20 cellular contexts compared by ENCODE assay signal in genomic region chrX:74940414-74940813, GRCh38. TPM values are rescaled to one million over a fixed set of nuclear protein-coding genes. Genes with fewer than 3 reads are reported as not detected.
A peak's percentile ranks its signal among the peaks of the same experiment; 100 is the strongest.
DNase-seq lines count a peak whose midpoint lies in the region; ATAC-seq, FAIRE-seq and TF ChIP-seq lines count a peak whose summit lies in the region.
"Had no signal": no experiment of that assay in that cellular context is flagged by ENCODE, and none has a peak within 500 bp of the region (broad histone marks: within the 10 kb centered on the region; RNA-seq: fewer than 3 reads in every experiment).

No MANE protein-coding gene starts in this region.

- H3K27ac Mint-ChIP-seq in activated naive CD8-positive, alpha-beta T cell = peak overlapping the region; percentile 62
- no peak overlapping the region for H3K27ac Mint-ChIP-seq in activated naive CD8-positive, alpha-beta T cell treated with anti-CD3 and anti-CD28 coated beads for 36 hours
- H3K27ac Mint-ChIP-seq in naive thymus-derived CD4-positive, alpha-beta T cell = peak overlapping the region in 7 of 9 donors; percentile 4 to 85 (median 50)
- H3K27ac Mint-ChIP-seq: CD4-positive, CD25-positive, alpha-beta regulatory T cell; H9 had no signal

- no peak for ATAC-seq in naive thymus-derived CD4-positive, alpha-beta T cell
- ATAC-seq in left cardiac atrium = no peak
- ATAC-seq: GM12878 had no signal

- H3K4me3 ChIP-seq in naive thymus-derived CD4-positive, alpha-beta T cell (ENCODE audit: low read length) = no peak overlapping the region
- no peak overlapping the region for H3K4me3 ChIP-seq in prostate gland
- H3K4me3 ChIP-seq: GM12878 had no signal

- H3K4me3 Mint-ChIP-seq in activated naive CD8-positive, alpha-beta T cell = peak overlapping the region; percentile 39
- H3K4me3 Mint-ChIP-seq in activated naive CD8-positive, alpha-beta T cell treated with anti-CD3 and anti-CD28 coated beads for 36 hours = no peak overlapping the region
- H3K4me3 Mint-ChIP-seq in naive thymus-derived CD4-positive, alpha-beta T cell = peak overlapping the region in 7 of 10 donors; percentile 24 to 60 (median 42)
- H3K4me3 Mint-ChIP-seq: CD4-positive, CD25-positive, alpha-beta regulatory T cell; H9 had no signal

- H3K27me3 ChIP-seq in naive thymus-derived CD4-positive, alpha-beta T cell (ENCODE audit: control insufficient read depth in 2 of 2, insufficient read depth in 2 of 2, low read length in 2 of 2) = no peaks in the 10 kb centered on the region
- no peaks in the 10 kb centered on the region for H3K27me3 ChIP-seq in prostate gland (replicated peaks; ENCODE audit: insufficient read depth)
- H3K27me3 ChIP-seq: BE2C had no signal

- H3K36me3 ChIP-seq in KOPT-K1 (ENCODE audit: insufficient read depth, low read length) = no peaks in the 10 kb centered on the region
- no peaks in the 10 kb centered on the region for H3K36me3 ChIP-seq in naive thymus-derived CD4-positive, alpha-beta T cell (ENCODE audit: control insufficient read depth in 2 of 3, insufficient read depth in 3 of 3, low read length in 3 of 3)
- no peaks in the 10 kb centered on the region for H3K36me3 ChIP-seq in prostate gland
- H3K36me3 ChIP-seq: BE2C had no signal

- peak; percentile 16 for FAIRE-seq in D721Med (lab: Jason Lieb, UNC)
- FAIRE-seq: A204.1, GM12878, H1 had no signal

- WGBS in prostate gland = 79% methylated on average over 1 of the region's 1 CpG

- DNase-seq in activated naive CD8-positive, alpha-beta T cell treated with anti-CD3 and anti-CD28 coated beads for 36 hours = no peak
- DNase-seq in D721Med (ENCODE audit: insufficient read length, low spot score) (no peak), prostate gland (ENCODE audit: low spot score) (no peak), left cardiac atrium (no peak)
- DNase-seq in naive thymus-derived CD4-positive, alpha-beta T cell = peak in 5 of 9 donors; percentile 5 to 54 (median 30)
- DNase-seq in activated CD4-positive, alpha-beta T cell treated with anti-CD3 and anti-CD28 coated beads, Interleukin-2, amount 50 U/mL, for 4 hours = no peak
- DNase-seq: ACHN; BE2C; C1 segment of cervical spinal cord; CD4-positive, CD25-positive, alpha-beta regulatory T cell; DMS79 treated with DMSO at 0.1 percent for 48 hours; EL; H9 had no signal

- H3K4me1 ChIP-seq in naive thymus-derived CD4-positive, alpha-beta T cell (ENCODE audit: control insufficient read depth in 2 of 2, insufficient read depth in 2 of 2, low read length in 2 of 2) = no peaks in the 10 kb centered on the region
- no peaks in the 10 kb centered on the region for H3K4me1 ChIP-seq in prostate gland (replicated peaks)
- H3K4me1 ChIP-seq: BE2C had no signal

- no peak for TF ChIP-seq CTCF in D721Med (IDR thresholded peaks at IDR 0.05; ENCODE audit: insufficient read depth, missing control alignments)
- TF ChIP-seq CTCF in prostate gland (IDR thresholded peaks at IDR 0.05) = no peak

- intact Hi-C loops in naive thymus-derived CD4-positive, alpha-beta T cell (cut with micrococcal nuclease) = loop anchor here in 1 of 2 donors (1.0 to 5.0 kb wide), 2 partner anchors 15 to 217 kb away; partner anchors contain the start of genes ABCB7 and NEXMIF
- intact Hi-C loops in prostate gland (cut with DNase I) (no loop called here), left cardiac atrium (cut with DNase I) (no loop called here)

- peaks cover 1% of the 10 kb centered on the region for H3K27me3 Mint-ChIP-seq in activated naive CD8-positive, alpha-beta T cell
- H3K27me3 Mint-ChIP-seq in activated naive CD8-positive, alpha-beta T cell treated with anti-CD3 and anti-CD28 coated beads for 36 hours = no peaks in the 10 kb centered on the region
- no peaks in the 10 kb centered on the region for H3K27me3 Mint-ChIP-seq in naive thymus-derived CD4-positive, alpha-beta T cell

- H3K9me3 Mint-ChIP-seq in activated naive CD8-positive, alpha-beta T cell (ENCODE audit: low read depth) = no peaks in the 10 kb centered on the region
- H3K9me3 Mint-ChIP-seq in activated naive CD8-positive, alpha-beta T cell treated with anti-CD3 and anti-CD28 coated beads for 36 hours = peaks cover 2% of the 10 kb centered on the region
- H3K9me3 Mint-ChIP-seq in naive thymus-derived CD4-positive, alpha-beta T cell = peaks cover 0 to 33% (median 7%) of the 10 kb centered on the region in 11 donors

- H3K9me3 ChIP-seq in KOPT-K1 (ENCODE audit: insufficient read depth, low read length, poor library complexity, severe bottlenecking) (peaks cover 38% of the 10 kb centered on the region), prostate gland (no peaks in the 10 kb centered on the region)
- no peaks in the 10 kb centered on the region for H3K9me3 ChIP-seq in naive thymus-derived CD4-positive, alpha-beta T cell (ENCODE audit: control insufficient read depth in 2 of 3, low read length in 3 of 3)
- H3K9me3 ChIP-seq: BE2C had no signal

- POLR2A ChIA-PET in naive thymus-derived CD4-positive, alpha-beta T cell (lab: Charles Lee) = interaction anchor here (0.8 kb wide), 1 partner anchor 16 kb away, joined by 3 read pairs; no protein-coding TSS in a partner anchor

- no peaks in the 10 kb centered on the region for H3K36me3 Mint-ChIP-seq in activated naive CD8-positive, alpha-beta T cell
- H3K36me3 Mint-ChIP-seq in activated naive CD8-positive, alpha-beta T cell treated with anti-CD3 and anti-CD28 coated beads for 36 hours = no peaks in the 10 kb centered on the region
- H3K36me3 Mint-ChIP-seq in naive thymus-derived CD4-positive, alpha-beta T cell = no peaks in the 10 kb centered on the region
- H3K36me3 Mint-ChIP-seq: CD4-positive, CD25-positive, alpha-beta regulatory T cell had no signal

- CTCF ChIA-PET in naive thymus-derived CD4-positive, alpha-beta T cell (lab: Charles Lee) = interaction anchor here (0.7 kb wide), 1 partner anchor 15 kb away, joined by 3 read pairs; the partner anchor contains the start of gene NEXMIF

- no peak for TF ChIP-seq POLR2A in prostate gland (IDR thresholded peaks at IDR 0.05)

- H3K4me1 Mint-ChIP-seq in activated naive CD8-positive, alpha-beta T cell (ENCODE audit: low read depth) = peaks cover 20% of the 10 kb centered on the region
- peaks cover 3% of the 10 kb centered on the region for H3K4me1 Mint-ChIP-seq in activated naive CD8-positive, alpha-beta T cell treated with anti-CD3 and anti-CD28 coated beads for 36 hours
- peaks cover 0 to 38% (median 22%) of the 10 kb centered on the region in 7 donors for H3K4me1 Mint-ChIP-seq in naive thymus-derived CD4-positive, alpha-beta T cell
- H3K4me1 Mint-ChIP-seq: H9 had no signal

- H3K27ac ChIP-seq in KOPT-K1 (ENCODE audit: low read depth, low read length, poor library complexity, severe bottlenecking) (peak overlapping the region; percentile 31), prostate gland (no peak overlapping the region)
- H3K27ac ChIP-seq in naive thymus-derived CD4-positive, alpha-beta T cell (ENCODE audit: low read depth, low read length) = no peak overlapping the region

RNA-seq across cellular contexts. Expression of gene NEXMIF, which starts 15.2 kb away (rescaled TPM):
- 1 to 10 TPM in 1 of 2 experiments, under 1 TPM in 1; 0.48 to 1.1 TPM for total RNA-seq in activated naive CD8-positive, alpha-beta T cell treated with anti-CD3 and anti-CD28 coated beads for 36 hours
- total RNA-seq in naive thymus-derived CD4-positive, alpha-beta T cell = 1 to 10 TPM in 4 of 5 experiments, under 1 TPM in 1; 0.63 to 3.7 (median 2.0) TPM
- under 1 TPM; 0.82 TPM for polyA plus RNA-seq in naive thymus-derived CD4-positive, alpha-beta T cell
- total RNA-seq in prostate gland (1 to 10 TPM; 1.2 to 4.7 TPM), left cardiac atrium (under 1 TPM; 0.24 to 0.32 TPM)
- total RNA-seq: G401, HT-29 had no signal

Comparison
In these comparisons a context has a peak if more than half of its experiments do, and no peak if none do; other contexts are left out.
1. DNase-seq: peak in naive thymus-derived CD4-positive, alpha-beta T cell (5 of 9); none in activated naive CD8-positive, alpha-beta T cell treated with anti-CD3 and anti-CD28 coated beads for 36 hours (single experiment), D721Med (single experiment), prostate gland (single experiment), left cardiac atrium (single experiment) and activated CD4-positive, alpha-beta T cell treated with anti-CD3 and anti-CD28 coated beads, Interleukin-2, amount 50 U/mL, for 4 hours (0 of 2).